Comparison of ENCODE assay signal across 1 cellular context in genomic region chr1:100265931-100266830, GRCh38.
TF ChIP-seq lines count a peak whose summit lies in the region.

RTCA (plus strand) TSS chr1:100266216; CDS start chr1:100266376, 160 bp downstream.

TF ChIP-seq in HepG2, 621 proteins besides CTCF, POLR2A, EP300 and RAD21 (continued from another document and continues in another):
- no peak for TF ChIP-seq NR2C2 (CRISPR knock-in tag; IDR thresholded peaks at IDR 0.05; ENCODE audit: borderline replicate concordance)
- TF ChIP-seq YEATS4 (CRISPR knock-in tag; IDR thresholded peaks at IDR 0.05; ENCODE audit: borderline replicate concordance) = peak; percentile 88
- TF ChIP-seq NFRKB (IDR thresholded peaks at IDR 0.05) = no peak
- TF ChIP-seq, protein P1, sequence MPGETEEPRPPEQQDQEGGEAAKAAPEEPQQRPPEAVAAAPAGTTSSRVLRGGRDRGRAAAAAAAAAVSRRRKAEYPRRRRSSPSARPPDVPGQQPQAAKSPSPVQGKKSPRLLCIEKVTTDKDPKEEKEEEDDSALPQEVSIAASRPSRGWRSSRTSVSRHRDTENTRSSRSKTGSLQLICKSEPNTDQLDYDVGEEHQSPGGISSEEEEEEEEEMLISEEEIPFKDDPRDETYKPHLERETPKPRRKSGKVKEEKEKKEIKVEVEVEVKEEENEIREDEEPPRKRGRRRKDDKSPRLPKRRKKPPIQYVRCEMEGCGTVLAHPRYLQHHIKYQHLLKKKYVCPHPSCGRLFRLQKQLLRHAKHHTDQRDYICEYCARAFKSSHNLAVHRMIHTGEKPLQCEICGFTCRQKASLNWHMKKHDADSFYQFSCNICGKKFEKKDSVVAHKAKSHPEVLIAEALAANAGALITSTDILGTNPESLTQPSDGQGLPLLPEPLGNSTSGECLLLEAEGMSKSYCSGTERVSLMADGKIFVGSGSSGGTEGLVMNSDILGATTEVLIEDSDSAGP (CRISPR knock-in tag; IDR thresholded peaks at IDR 0.05; ENCODE audit: borderline replicate concordance) = peak; percentile 100
- TF ChIP-seq CHD4 (IDR thresholded peaks at IDR 0.05; ENCODE audit: borderline replicate concordance, low read length) = no peak
- TF ChIP-seq POLR2AphosphoS5 (IDR thresholded peaks at IDR 0.05; ENCODE audit: low read depth, low read length) = peak; percentile 85; the same call in 1 of the 2 replicates
- TF ChIP-seq, protein P2, sequence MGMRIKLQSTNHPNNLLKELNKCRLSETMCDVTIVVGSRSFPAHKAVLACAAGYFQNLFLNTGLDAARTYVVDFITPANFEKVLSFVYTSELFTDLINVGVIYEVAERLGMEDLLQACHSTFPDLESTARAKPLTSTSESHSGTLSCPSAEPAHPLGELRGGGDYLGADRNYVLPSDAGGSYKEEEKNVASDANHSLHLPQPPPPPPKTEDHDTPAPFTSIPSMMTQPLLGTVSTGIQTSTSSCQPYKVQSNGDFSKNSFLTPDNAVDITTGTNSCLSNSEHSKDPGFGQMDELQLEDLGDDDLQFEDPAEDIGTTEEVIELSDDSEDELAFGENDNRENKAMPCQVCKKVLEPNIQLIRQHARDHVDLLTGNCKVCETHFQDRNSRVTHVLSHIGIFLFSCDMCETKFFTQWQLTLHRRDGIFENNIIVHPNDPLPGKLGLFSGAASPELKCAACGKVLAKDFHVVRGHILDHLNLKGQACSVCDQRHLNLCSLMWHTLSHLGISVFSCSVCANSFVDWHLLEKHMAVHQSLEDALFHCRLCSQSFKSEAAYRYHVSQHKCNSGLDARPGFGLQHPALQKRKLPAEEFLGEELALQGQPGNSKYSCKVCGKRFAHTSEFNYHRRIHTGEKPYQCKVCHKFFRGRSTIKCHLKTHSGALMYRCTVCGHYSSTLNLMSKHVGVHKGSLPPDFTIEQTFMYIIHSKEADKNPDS (CRISPR knock-in tag; IDR thresholded peaks at IDR 0.05) = no peak
- no peak for TF ChIP-seq ZNF749 (CRISPR knock-in tag; IDR thresholded peaks at IDR 0.05; ENCODE audit: borderline replicate concordance)
- TF ChIP-seq DPF2 (CRISPR knock-in tag; IDR thresholded peaks at IDR 0.05; ENCODE audit: borderline replicate concordance, low read depth) = no peak
- TF ChIP-seq TSC22D2 (CRISPR knock-in tag; IDR thresholded peaks at IDR 0.05; ENCODE audit: borderline replicate concordance) = no peak
- TF ChIP-seq ZNF367 (CRISPR knock-in tag; IDR thresholded peaks at IDR 0.05; ENCODE audit: borderline replicate concordance) = peak; percentile 77; the same call in 1 of the 2 replicates
- no peak for TF ChIP-seq HNRNPUL1 (IDR thresholded peaks at IDR 0.05; ENCODE audit: low read depth, low read length)
- TF ChIP-seq PHF20 (CRISPR knock-in tag; IDR thresholded peaks at IDR 0.05) = peak; percentile 74
- TF ChIP-seq DMTF1 (CRISPR knock-in tag; IDR thresholded peaks at IDR 0.05) = no peak
- TF ChIP-seq SNRNP70 (IDR thresholded peaks at IDR 0.05; ENCODE audit: low read depth, low read length) = no peak
- TF ChIP-seq PCBP1 (IDR thresholded peaks at IDR 0.05; ENCODE audit: borderline replicate concordance, low read depth, low read length) = no peak
- TF ChIP-seq PAF1 (CRISPR knock-in tag; IDR thresholded peaks at IDR 0.05) = no peak
- no peak for TF ChIP-seq MYNN (CRISPR knock-in tag; IDR thresholded peaks at IDR 0.05; ENCODE audit: low read depth)
- no peak for TF ChIP-seq RFX5 (IDR thresholded peaks at IDR 0.05; ENCODE audit: low read depth, low read length)
- TF ChIP-seq SUZ12 (IDR thresholded peaks at IDR 0.05; ENCODE audit: low read depth, low read length) = no peak
- 0 out of 2 replicates have a peak, but pooled peaks have one; percentile 30 for TF ChIP-seq SIX4 (CRISPR knock-in tag; IDR thresholded peaks at IDR 0.05)
- no peak for TF ChIP-seq RELA (CRISPR knock-in tag; IDR thresholded peaks at IDR 0.05)
- no peak for TF ChIP-seq ZSCAN20 (CRISPR knock-in tag; IDR thresholded peaks at IDR 0.05; ENCODE audit: borderline replicate concordance)
- 0 out of 2 replicates have a peak, but pooled peaks have one; percentile 35 for TF ChIP-seq ZNF816 (CRISPR knock-in tag; IDR thresholded peaks at IDR 0.05; ENCODE audit: borderline replicate concordance)
- no peak for TF ChIP-seq FOXM1 (CRISPR knock-in tag; IDR thresholded peaks at IDR 0.05)
- TF ChIP-seq, protein P3, sequence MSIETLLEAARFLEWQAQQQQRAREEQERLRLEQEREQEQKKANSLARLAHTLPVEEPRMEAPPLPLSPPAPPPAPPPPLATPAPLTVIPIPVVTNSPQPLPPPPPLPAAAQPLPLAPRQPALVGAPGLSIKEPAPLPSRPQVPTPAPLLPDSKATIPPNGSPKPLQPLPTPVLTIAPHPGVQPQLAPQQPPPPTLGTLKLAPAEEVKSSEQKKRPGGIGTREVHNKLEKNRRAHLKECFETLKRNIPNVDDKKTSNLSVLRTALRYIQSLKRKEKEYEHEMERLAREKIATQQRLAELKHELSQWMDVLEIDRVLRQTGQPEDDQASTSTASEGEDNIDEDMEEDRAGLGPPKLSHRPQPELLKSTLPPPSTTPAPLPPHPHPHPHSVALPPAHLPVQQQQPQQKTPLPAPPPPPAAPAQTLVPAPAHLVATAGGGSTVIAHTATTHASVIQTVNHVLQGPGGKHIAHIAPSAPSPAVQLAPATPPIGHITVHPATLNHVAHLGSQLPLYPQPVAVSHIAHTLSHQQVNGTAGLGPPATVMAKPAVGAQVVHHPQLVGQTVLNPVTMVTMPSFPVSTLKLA (IDR thresholded peaks at IDR 0.05) = no peak
- 0 out of 2 replicates have a peak, but pooled peaks have one; percentile 28 for TF ChIP-seq ZNF121 (CRISPR knock-in tag; IDR thresholded peaks at IDR 0.05)
- TF ChIP-seq ETV6 (CRISPR knock-in tag; conservative IDR thresholded peaks at IDR 0.05) = no peak; the same call in 1 of the 2 replicates
- no peak for TF ChIP-seq SP140L (CRISPR knock-in tag; IDR thresholded peaks at IDR 0.05; ENCODE audit: borderline replicate concordance)
- TF ChIP-seq PITX1 (CRISPR knock-in tag; IDR thresholded peaks at IDR 0.05) = no peak
- TF ChIP-seq ZBTB46 (CRISPR knock-in tag; IDR thresholded peaks at IDR 0.05; ENCODE audit: borderline replicate concordance) = no peak
- TF ChIP-seq NR3C1 (CRISPR knock-in tag; IDR thresholded peaks at IDR 0.05) = no peak
- no peak for TF ChIP-seq SNAI1 (CRISPR knock-in tag; IDR thresholded peaks at IDR 0.05; ENCODE audit: borderline replicate concordance)
- TF ChIP-seq, protein P4, sequence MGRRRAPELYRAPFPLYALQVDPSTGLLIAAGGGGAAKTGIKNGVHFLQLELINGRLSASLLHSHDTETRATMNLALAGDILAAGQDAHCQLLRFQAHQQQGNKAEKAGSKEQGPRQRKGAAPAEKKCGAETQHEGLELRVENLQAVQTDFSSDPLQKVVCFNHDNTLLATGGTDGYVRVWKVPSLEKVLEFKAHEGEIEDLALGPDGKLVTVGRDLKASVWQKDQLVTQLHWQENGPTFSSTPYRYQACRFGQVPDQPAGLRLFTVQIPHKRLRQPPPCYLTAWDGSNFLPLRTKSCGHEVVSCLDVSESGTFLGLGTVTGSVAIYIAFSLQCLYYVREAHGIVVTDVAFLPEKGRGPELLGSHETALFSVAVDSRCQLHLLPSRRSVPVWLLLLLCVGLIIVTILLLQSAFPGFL (CRISPR knock-in tag; IDR thresholded peaks at IDR 0.05) = no peak
- TF ChIP-seq JUN (CRISPR knock-in tag; IDR thresholded peaks at IDR 0.05) = no peak
- TF ChIP-seq, protein P5, sequence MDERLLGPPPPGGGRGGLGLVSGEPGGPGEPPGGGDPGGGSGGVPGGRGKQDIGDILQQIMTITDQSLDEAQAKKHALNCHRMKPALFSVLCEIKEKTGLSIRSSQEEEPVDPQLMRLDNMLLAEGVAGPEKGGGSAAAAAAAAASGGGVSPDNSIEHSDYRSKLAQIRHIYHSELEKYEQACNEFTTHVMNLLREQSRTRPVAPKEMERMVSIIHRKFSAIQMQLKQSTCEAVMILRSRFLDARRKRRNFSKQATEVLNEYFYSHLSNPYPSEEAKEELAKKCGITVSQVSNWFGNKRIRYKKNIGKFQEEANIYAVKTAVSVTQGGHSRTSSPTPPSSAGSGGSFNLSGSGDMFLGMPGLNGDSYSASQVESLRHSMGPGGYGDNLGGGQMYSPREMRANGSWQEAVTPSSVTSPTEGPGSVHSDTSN (CRISPR knock-in tag; IDR thresholded peaks at IDR 0.05) = no peak
- no peak for TF ChIP-seq AKAP8 (CRISPR knock-in tag; IDR thresholded peaks at IDR 0.05)
- TF ChIP-seq, protein P6, sequence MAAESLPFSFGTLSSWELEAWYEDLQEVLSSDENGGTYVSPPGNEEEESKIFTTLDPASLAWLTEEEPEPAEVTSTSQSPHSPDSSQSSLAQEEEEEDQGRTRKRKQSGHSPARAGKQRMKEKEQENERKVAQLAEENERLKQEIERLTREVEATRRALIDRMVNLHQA (CRISPR knock-in tag; IDR thresholded peaks at IDR 0.05) = no peak
- TF ChIP-seq ZNF275 (CRISPR knock-in tag; IDR thresholded peaks at IDR 0.05; ENCODE audit: borderline replicate concordance) = peak; percentile 61; the same call in 1 of the 2 replicates
- no peak for TF ChIP-seq CREBL2 (CRISPR knock-in tag; IDR thresholded peaks at IDR 0.05; ENCODE audit: borderline replicate concordance)
- 0 out of 2 replicates have a peak, but pooled peaks have one; percentile 43 for TF ChIP-seq CBFB (CRISPR knock-in tag; IDR thresholded peaks at IDR 0.05)
- TF ChIP-seq ZNF253 (CRISPR knock-in tag; IDR thresholded peaks at IDR 0.05; ENCODE audit: borderline replicate concordance) = no peak
- TF ChIP-seq REL (CRISPR knock-in tag; conservative IDR thresholded peaks at IDR 0.05) = no peak
- no peak for TF ChIP-seq AHR (CRISPR knock-in tag; IDR thresholded peaks at IDR 0.05)
- TF ChIP-seq, protein P7, sequence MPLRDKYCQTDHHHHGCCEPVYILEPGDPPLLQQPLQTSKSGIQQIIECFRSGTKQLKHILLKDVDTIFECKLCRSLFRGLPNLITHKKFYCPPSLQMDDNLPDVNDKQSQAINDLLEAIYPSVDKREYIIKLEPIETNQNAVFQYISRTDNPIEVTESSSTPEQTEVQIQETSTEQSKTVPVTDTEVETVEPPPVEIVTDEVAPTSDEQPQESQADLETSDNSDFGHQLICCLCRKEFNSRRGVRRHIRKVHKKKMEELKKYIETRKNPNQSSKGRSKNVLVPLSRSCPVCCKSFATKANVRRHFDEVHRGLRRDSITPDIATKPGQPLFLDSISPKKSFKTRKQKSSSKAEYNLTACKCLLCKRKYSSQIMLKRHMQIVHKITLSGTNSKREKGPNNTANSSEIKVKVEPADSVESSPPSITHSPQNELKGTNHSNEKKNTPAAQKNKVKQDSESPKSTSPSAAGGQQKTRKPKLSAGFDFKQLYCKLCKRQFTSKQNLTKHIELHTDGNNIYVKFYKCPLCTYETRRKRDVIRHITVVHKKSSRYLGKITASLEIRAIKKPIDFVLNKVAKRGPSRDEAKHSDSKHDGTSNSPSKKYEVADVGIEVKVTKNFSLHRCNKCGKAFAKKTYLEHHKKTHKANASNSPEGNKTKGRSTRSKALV (CRISPR knock-in tag; IDR thresholded peaks at IDR 0.05) = peak; percentile 75; the same call in 1 of the 2 replicates
- TF ChIP-seq SMARCC2 (IDR thresholded peaks at IDR 0.05) = no peak
- no peak for TF ChIP-seq ZNF747 (CRISPR knock-in tag; IDR thresholded peaks at IDR 0.05; ENCODE audit: borderline replicate concordance)
- TF ChIP-seq ZNF841 (CRISPR knock-in tag; IDR thresholded peaks at IDR 0.05; ENCODE audit: borderline replicate concordance) = no peak
- no peak for TF ChIP-seq ZBTB1 (CRISPR knock-in tag; IDR thresholded peaks at IDR 0.05; ENCODE audit: borderline replicate concordance)
- TF ChIP-seq ZNF607 (CRISPR knock-in tag; IDR thresholded peaks at IDR 0.05; ENCODE audit: borderline replicate concordance) = no peak
- peak; percentile 72 for TF ChIP-seq CCDC6 (CRISPR knock-in tag; IDR thresholded peaks at IDR 0.05)
- peak; percentile 31; the same call in 1 of the 2 replicates for TF ChIP-seq CREM (IDR thresholded peaks at IDR 0.05)
- no peak for TF ChIP-seq CREM (CRISPR knock-in tag; IDR thresholded peaks at IDR 0.05)
- TF ChIP-seq PTBP1 (IDR thresholded peaks at IDR 0.05; ENCODE audit: low read depth, low read length, poor library complexity, severe bottlenecking) = peak; percentile 30
